In the genomic region with DNA sequence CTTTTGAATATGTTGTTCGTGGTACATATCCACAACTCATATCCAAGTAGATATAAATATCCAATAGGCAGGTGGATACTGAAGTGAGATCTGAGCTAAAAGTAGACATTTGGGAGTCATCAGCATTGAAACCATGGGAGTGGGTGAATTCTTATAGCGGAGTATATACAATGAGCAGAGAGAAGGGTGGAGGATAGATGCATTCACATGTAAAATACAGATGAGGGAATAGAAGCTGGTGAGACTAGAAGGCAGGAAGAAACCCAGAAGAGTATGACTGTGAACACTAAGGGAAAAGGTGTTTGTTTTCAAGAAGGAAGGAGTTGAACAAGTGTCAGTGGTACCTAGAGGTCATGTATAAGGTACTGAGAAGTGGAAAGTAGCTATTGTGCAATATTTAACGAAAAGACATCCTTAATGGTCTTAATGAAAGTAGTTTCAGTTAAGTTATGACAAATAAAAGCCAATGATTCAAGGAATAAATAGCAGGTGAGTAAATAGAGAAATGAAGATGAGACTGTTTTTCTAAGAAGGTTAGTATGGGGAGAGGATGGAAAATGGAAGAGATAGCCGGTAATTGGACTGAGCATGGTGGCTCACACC, we compare ENCODE assay signal across 1 cellular context.
TF ChIP-seq lines count a peak whose summit lies in the region.

No MANE protein-coding gene starts in this region.

TF ChIP-seq in IMR-90, 13 proteins besides CTCF, POLR2A, EP300 and RAD21 (continued from another document):
- TF ChIP-seq, protein P1, sequence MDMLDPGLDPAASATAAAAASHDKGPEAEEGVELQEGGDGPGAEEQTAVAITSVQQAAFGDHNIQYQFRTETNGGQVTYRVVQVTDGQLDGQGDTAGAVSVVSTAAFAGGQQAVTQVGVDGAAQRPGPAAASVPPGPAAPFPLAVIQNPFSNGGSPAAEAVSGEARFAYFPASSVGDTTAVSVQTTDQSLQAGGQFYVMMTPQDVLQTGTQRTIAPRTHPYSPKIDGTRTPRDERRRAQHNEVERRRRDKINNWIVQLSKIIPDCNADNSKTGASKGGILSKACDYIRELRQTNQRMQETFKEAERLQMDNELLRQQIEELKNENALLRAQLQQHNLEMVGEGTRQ (IDR thresholded peaks at IDR 0.05; ENCODE audit: low read depth, low read length) = no peak
- no peak for TF ChIP-seq RFX5 (IDR thresholded peaks at IDR 0.05; ENCODE audit: low read depth, low read length)
- TF ChIP-seq CEBPB (IDR thresholded peaks at IDR 0.05; ENCODE audit: low read depth, low read length) = peak; percentile 84
